In the genomic region with DNA sequence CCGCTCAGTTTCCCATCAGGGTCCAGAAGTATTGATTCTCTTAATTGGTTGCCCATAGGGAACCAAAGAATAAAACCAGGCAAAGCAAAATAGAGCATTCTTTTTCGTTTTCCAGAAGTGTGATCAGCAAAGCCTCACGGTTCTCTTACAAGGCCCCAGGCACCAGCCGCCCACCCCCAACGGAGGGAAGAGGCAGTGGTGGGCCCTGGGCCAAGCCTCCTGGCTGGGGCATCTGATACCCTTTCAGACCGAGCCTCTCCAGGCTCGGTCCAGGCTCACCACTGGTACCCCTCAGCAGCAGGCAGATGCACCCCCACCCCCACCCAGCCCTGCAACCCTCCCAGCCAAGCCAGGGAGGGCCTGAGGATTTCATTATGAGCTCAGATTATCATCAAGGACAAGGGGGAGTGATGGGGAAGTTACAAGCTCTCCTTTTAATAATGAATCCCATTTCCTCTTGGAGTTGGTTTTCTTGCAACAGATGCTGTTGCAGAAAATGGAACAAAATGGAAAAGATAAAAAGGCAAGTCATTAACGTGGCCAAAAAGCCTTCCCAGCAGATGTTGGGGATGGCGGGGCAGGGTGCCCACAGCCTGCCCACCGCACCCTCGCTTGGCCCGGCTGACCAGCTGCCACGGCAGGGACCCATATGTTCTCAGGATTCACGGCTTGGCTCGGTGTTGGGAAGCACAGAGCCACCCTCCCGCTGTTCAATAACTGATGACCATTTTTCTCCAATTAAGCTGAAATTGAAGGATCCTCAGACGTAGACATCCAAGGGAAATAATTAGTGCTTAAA, we compare ENCODE assay signal across 19 cellular contexts.
"Had no signal": no experiment of that assay in that cellular context is flagged by ENCODE, and none has a peak within 500 bp of the region (broad histone marks: within the 10 kb centered on the region; RNA-seq: fewer than 3 reads in every experiment).

No MANE protein-coding gene starts in this region.

- ATAC-seq: activated CD4-positive, alpha-beta T cell treated with anti-CD3 and anti-CD28 coated beads for 36 hours; activated CD8-positive, alpha-beta T cell treated with anti-CD3 and anti-CD28 coated beads for 36 hours; activated T-cell treated with anti-CD3 and anti-CD28 coated beads, Interleukin-2, amount 50 U/mL, for 72 hours had no signal

- H3K9me3 Mint-ChIP-seq: activated CD8-positive, alpha-beta T cell treated with anti-CD3 and anti-CD28 coated beads for 36 hours; activated naive CD4-positive, alpha-beta T cell treated with anti-CD3 and anti-CD28 coated beads, Interleukin-2, amount 10 ng/mL, durations not matched to agents 7 days and 5 days; activated naive CD8-positive, alpha-beta T cell treated with anti-CD3 and anti-CD28 coated beads for 36 hours; activated T-cell treated with anti-CD3 and anti-CD28 coated beads, Interleukin-2, amount 50 U/mL, for 72 hours; activated T-helper 2 cell treated with anti-CD3 and anti-CD28 coated beads, Interferon-gamma antibody, Interleukin-2, Interleukin-4, amounts not matched to agents 10 μg/mL and 5 μg/mL and 100 μg/mL, durations not matched to agents 14 hours and 24 hours and 36 hours had no signal

- H3K4me3 Mint-ChIP-seq: activated CD4-positive, alpha-beta T cell treated with anti-CD3 and anti-CD28 coated beads for 36 hours; activated CD8-positive, alpha-beta T cell treated with anti-CD3 and anti-CD28 coated beads for 36 hours; activated naive CD4-positive, alpha-beta T cell treated with anti-CD3 and anti-CD28 coated beads, Interleukin-2, amount 10 ng/mL, durations not matched to agents 7 days and 5 days; activated naive CD8-positive, alpha-beta T cell treated with anti-CD3 and anti-CD28 coated beads for 36 hours; activated T-cell treated with anti-CD3 and anti-CD28 coated beads, Interleukin-2, amount 50 U/mL, for 72 hours had no signal

- H3K27ac Mint-ChIP-seq: activated CD4-positive, alpha-beta T cell treated with anti-CD3 and anti-CD28 coated beads for 36 hours; activated CD8-positive, alpha-beta T cell treated with anti-CD3 and anti-CD28 coated beads for 36 hours; activated naive CD4-positive, alpha-beta T cell treated with anti-CD3 and anti-CD28 coated beads, Interleukin-2, amount 10 ng/mL, durations not matched to agents 7 days and 5 days; activated naive CD8-positive, alpha-beta T cell treated with anti-CD3 and anti-CD28 coated beads for 36 hours; activated T-cell treated with anti-CD3 and anti-CD28 coated beads, Interleukin-2, amount 50 U/mL, for 72 hours; activated T-helper 2 cell treated with anti-CD3 and anti-CD28 coated beads, Interferon-gamma antibody, Interleukin-2, Interleukin-4, amounts not matched to agents 10 μg/mL and 5 μg/mL and 100 μg/mL, durations not matched to agents 14 hours and 24 hours and 36 hours had no signal

- H3K36me3 Mint-ChIP-seq: activated naive CD4-positive, alpha-beta T cell treated with anti-CD3 and anti-CD28 coated beads, Interleukin-2, amount 10 ng/mL, durations not matched to agents 7 days and 5 days; activated naive CD8-positive, alpha-beta T cell treated with anti-CD3 and anti-CD28 coated beads for 36 hours had no signal

- H3K4me1 Mint-ChIP-seq: activated CD4-positive, alpha-beta T cell treated with anti-CD3 and anti-CD28 coated beads for 36 hours; activated naive CD4-positive, alpha-beta T cell treated with anti-CD3 and anti-CD28 coated beads, Interleukin-2, amount 10 ng/mL, durations not matched to agents 7 days and 5 days; activated naive CD8-positive, alpha-beta T cell treated with anti-CD3 and anti-CD28 coated beads for 36 hours had no signal

- DNase-seq: activated CD4-positive, alpha-beta T cell treated with anti-CD3 and anti-CD28 coated beads for 36 hours; activated CD8-positive, alpha-beta memory T cell treated with anti-CD3 and anti-CD28 coated beads, Interleukin-2, amount 50 U/mL, for 4 hours; activated CD8-positive, alpha-beta T cell treated with anti-CD3 and anti-CD28 coated beads for 36 hours; activated gamma-delta T cell treated with Interleukin-2 at 50 U/mL for 16 hours; activated naive CD4-positive, alpha-beta T cell treated with anti-CD3 and anti-CD28 coated beads, Interleukin-2, amount 10 ng/mL, durations not matched to agents 7 days and 5 days; activated naive CD8-positive, alpha-beta T cell treated with anti-CD3 and anti-CD28 coated beads for 36 hours; activated T-cell treated with anti-CD3 and anti-CD28 coated beads, Interleukin-2, amount 50 U/mL, for 72 hours; cerebellar nuclear complex; Kasumi-1; KBM-7; NCI-H1105; NCI-H1436; NCI-H1930; NCI-H345; NCI-H510A treated with DMSO at 0.1 percent for 48 hours; NCI-H748 treated with DMSO at 0.1 percent for 48 hours; SIG-M5; T-helper 1 cell had no signal

- H3K27me3 Mint-ChIP-seq: activated CD8-positive, alpha-beta T cell treated with anti-CD3 and anti-CD28 coated beads for 36 hours; activated naive CD4-positive, alpha-beta T cell treated with anti-CD3 and anti-CD28 coated beads, Interleukin-2, amount 10 ng/mL, durations not matched to agents 7 days and 5 days had no signal
